ENCODE assay signal across 29 cellular contexts in the genomic region with DNA sequence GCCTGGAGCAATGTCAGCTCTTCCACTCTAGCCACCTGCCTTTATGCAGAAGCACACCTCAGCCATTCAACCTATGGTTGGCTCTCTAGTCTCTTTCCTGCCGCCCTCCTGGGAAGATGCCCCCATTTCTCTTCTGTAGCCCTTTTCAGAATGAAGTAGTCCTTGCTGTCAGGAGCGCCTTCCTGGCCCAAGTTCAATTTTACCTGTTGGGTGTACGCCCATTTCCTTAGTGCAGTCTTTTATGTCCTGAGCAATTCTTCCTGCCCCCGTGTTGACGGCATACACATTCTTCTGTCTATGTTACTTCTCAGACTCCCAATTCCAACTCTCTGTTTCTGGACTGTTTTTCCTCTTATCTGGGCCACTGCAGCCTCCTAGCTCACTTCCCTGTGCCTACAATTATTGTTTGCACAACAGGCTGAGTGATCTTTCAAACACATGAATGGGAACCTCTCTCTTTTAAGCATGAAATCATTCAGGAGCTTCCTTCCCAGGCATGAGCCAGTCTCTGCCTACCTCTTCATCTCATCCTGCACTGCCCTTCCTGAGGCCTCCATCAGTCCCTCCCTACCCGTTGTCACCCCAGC.
A peak's percentile ranks its signal among the peaks of the same experiment; 100 is the strongest.
DNase-seq lines count a peak whose midpoint lies in the region; ATAC-seq and TF ChIP-seq lines count a peak whose summit lies in the region.
"Had no signal": no experiment of that assay in that cellular context is flagged by ENCODE, and none has a peak within 500 bp of the region (broad histone marks: within the 10 kb centered on the region; RNA-seq: fewer than 3 reads in every experiment).

No MANE protein-coding gene starts in this region.

- H3K4me1 Mint-ChIP-seq in activated CD4-positive, alpha-beta T cell treated with anti-CD3 and anti-CD28 coated beads, Interleukin-2, amount 10 ng/mL, durations not matched to agents 24 days and 14 days = peaks cover 7% of the 10 kb centered on the region
- H3K4me1 Mint-ChIP-seq in T-cell = peaks cover 15 to 30% (median 15%) of the 10 kb centered on the region in 3 donors

- TF ChIP-seq POLR2A in transverse colon (IDR thresholded peaks at IDR 0.05) (no peak), thyroid gland (IDR thresholded peaks at IDR 0.05) (no peak)

- peaks cover 4% of the 10 kb centered on the region for H3K27me3 Mint-ChIP-seq in activated CD4-positive, alpha-beta T cell treated with anti-CD3 and anti-CD28 coated beads, Interleukin-2, amount 10 ng/mL, durations not matched to agents 24 days and 14 days
- no peaks in the 10 kb centered on the region for H3K27me3 Mint-ChIP-seq in T-cell

- H3K4me1 ChIP-seq in transverse colon (peaks cover 0 to 8% (median 3%) of the 10 kb centered on the region in 4 donors), thyroid gland (no peaks in the 10 kb centered on the region)
- H3K4me1 ChIP-seq: SJSA1, tibial nerve had no signal

- no peak overlapping the region for H3K4me3 Mint-ChIP-seq in activated CD4-positive, alpha-beta T cell treated with anti-CD3 and anti-CD28 coated beads, Interleukin-2, amount 10 ng/mL, durations not matched to agents 24 days and 14 days
- H3K4me3 Mint-ChIP-seq in T-cell = peak overlapping the region in 1 of 3 donors; percentile 50
- H3K4me3 Mint-ChIP-seq: activated naive CD8-positive, alpha-beta T cell treated with anti-CD3 and anti-CD28 coated beads, Interleukin-2, amount 10 ng/mL, durations not matched to agents 7 days and 5 days; effector memory CD8-positive, alpha-beta T cell had no signal

- H3K9me3 ChIP-seq in transverse colon (no peaks in the 10 kb centered on the region), thyroid gland (no peaks in the 10 kb centered on the region)
- H3K9me3 ChIP-seq: neutrophil, prostate gland, SJSA1, tibial nerve had no signal

- no peaks in the 10 kb centered on the region for H3K36me3 Mint-ChIP-seq in activated CD4-positive, alpha-beta T cell treated with anti-CD3 and anti-CD28 coated beads, Interleukin-2, amount 10 ng/mL, durations not matched to agents 24 days and 14 days (ENCODE audit: low read depth)
- H3K36me3 Mint-ChIP-seq in T-cell = no peaks in the 10 kb centered on the region
- H3K36me3 Mint-ChIP-seq: activated naive CD8-positive, alpha-beta T cell treated with anti-CD3 and anti-CD28 coated beads, Interleukin-2, amount 10 ng/mL, durations not matched to agents 7 days and 5 days; CD4-positive, alpha-beta memory T cell had no signal

- H3K27ac Mint-ChIP-seq in activated CD4-positive, alpha-beta T cell treated with anti-CD3 and anti-CD28 coated beads, Interleukin-2, amount 10 ng/mL, durations not matched to agents 24 days and 14 days = no peak overlapping the region
- H3K27ac Mint-ChIP-seq in T-cell = peak overlapping the region in 1 of 2 donors; percentile 41
- H3K27ac Mint-ChIP-seq: activated naive CD8-positive, alpha-beta T cell treated with anti-CD3 and anti-CD28 coated beads, Interleukin-2, amount 10 ng/mL, durations not matched to agents 7 days and 5 days; effector memory CD8-positive, alpha-beta T cell had no signal

- no peak for TF ChIP-seq EP300 in transverse colon (IDR thresholded peaks at IDR 0.05; ENCODE audit: low read depth)

- in situ Hi-C loops in transverse colon (cut with MboI; ENCODE audit: low pct_ligation_motif_present in 1 of 4, low pct_unique_long_range_greater_than_20kb in 1 of 4, low sequenced_read_pairs in 3 of 4) = no loop called here

- H3K27ac ChIP-seq in transverse colon (peak overlapping the region in 1 of 4 donors; percentile 36), thyroid gland (no peak overlapping the region)
- H3K27ac ChIP-seq: neutrophil, prostate gland, SJSA1, tibial nerve had no signal

- no peak overlapping the region for H3K4me3 ChIP-seq in epithelial cell of esophagus (ENCODE audit: low read length)
- H3K4me3 ChIP-seq in transverse colon = no peak overlapping the region
- no peak overlapping the region for H3K4me3 ChIP-seq in thyroid gland (replicated peaks in 1 of 3)
- H3K4me3 ChIP-seq: prostate gland, SJSA1, tibial nerve had no signal

- DNase-seq in activated CD4-positive, alpha-beta T cell treated with anti-CD3 and anti-CD28 coated beads, Interleukin-2, amount 10 ng/mL, durations not matched to agents 24 days and 14 days = peak; percentile 51
- DNase-seq in activated CD4-positive, alpha-beta T cell treated with anti-CD3 and anti-CD28 coated beads, Interleukin-2, amount 50 U/mL, for 48 hours = no peak
- DNase-seq in T-cell = peak in 16 of 34 experiments; percentile 1 to 31 (median 7)
- peak; percentile 22 for DNase-seq in epithelial cell of esophagus (ENCODE audit: low read depth)
- DNase-seq in transverse colon = peak; percentile 56
- no peak for DNase-seq in T-helper 2 cell
- DNase-seq in thyroid gland = no peak
- DNase-seq in dedifferentiated amniotic fluid mesenchymal stem cell (ENCODE audit: extremely low spot score) = no peak
- DNase-seq: activated effector memory CD4-positive, alpha-beta T cell treated with anti-CD3 and anti-CD28 coated beads, Interleukin-2, amount 50 U/mL, for 16 hours; activated naive CD8-positive, alpha-beta T cell treated with anti-CD3 and anti-CD28 coated beads, Interleukin-2, amount 10 ng/mL, durations not matched to agents 7 days and 5 days; activated T-cell treated with anti-CD3 and anti-CD28 coated beads for 4 hours; aorta; cortex of kidney; effector memory CD8-positive, alpha-beta T cell; glutamatergic neuron; left ventricle myocardium superior; mesendoderm; NCI-H1048; NCI-H1694; NCI-H526 treated with DMSO at 0.1 percent for 48 hours; stimulated activated CD4-positive, alpha-beta T cell treated with anti-CD3 and anti-CD28 coated beads, Interleukin-12 subunit alpha, Interleukin-12 subunit beta, amount 100 ng/mL, for 4 hours; stimulated activated CD4-positive, alpha-beta T cell treated with anti-CD3 and anti-CD28 coated beads, Interleukin-2, amount 100 ng/mL, for 48 hours; T-helper 1 cell had no signal

- 24 to 61% methylated on average over 5 to 6 of the region's 6 CpGs for WGBS in transverse colon (ENCODE audit: low coverage in 1 of 2), 2 donors
- WGBS in thyroid gland, 2 donors = 84 to 85% methylated on average over 6 of the region's 6 CpGs

- no peaks in the 10 kb centered on the region for H3K9me3 Mint-ChIP-seq in activated CD4-positive, alpha-beta T cell treated with anti-CD3 and anti-CD28 coated beads, Interleukin-2, amount 10 ng/mL, durations not matched to agents 24 days and 14 days
- no peaks in the 10 kb centered on the region for H3K9me3 Mint-ChIP-seq in T-cell
- H3K9me3 Mint-ChIP-seq: effector memory CD8-positive, alpha-beta T cell had no signal

- CTCF ChIA-PET in T-cell (lab: Charles Lee) = no interaction called here

- H3K27me3 ChIP-seq in transverse colon = no peaks in the 10 kb centered on the region
- H3K27me3 ChIP-seq in thyroid gland = no peaks in the 10 kb centered on the region
- H3K27me3 ChIP-seq: neutrophil, SJSA1, tibial nerve had no signal

- intact Hi-C loops in activated CD4-positive, alpha-beta T cell treated with anti-CD3 and anti-CD28 coated beads, Interleukin-2, amount 10 ng/mL, durations not matched to agents 24 days and 14 days (cut with micrococcal nuclease) = no loop called here
- intact Hi-C loops in transverse colon (cut with DNase I; ENCODE audit: low total_unique reads) = no loop called here
- intact Hi-C loops in thyroid gland (cut with DNase I) = no loop called here

- ATAC-seq in T-cell (replicated peaks in 1 of 4) = peak; percentile 55 to 86 (median 76)
- ATAC-seq: effector memory CD8-positive, alpha-beta T cell; left ventricle myocardium superior; sciatic nerve had no signal

- no peaks in the 10 kb centered on the region for H3K36me3 ChIP-seq in transverse colon
- H3K36me3 ChIP-seq in thyroid gland = no peaks in the 10 kb centered on the region
- H3K36me3 ChIP-seq: neutrophil, prostate gland, SJSA1, tibial nerve had no signal

- TF ChIP-seq CTCF in epithelial cell of esophagus (IDR thresholded peaks at IDR 0.05; ENCODE audit: insufficient read depth, low read depth, low read length, missing control alignments) = no peak
- TF ChIP-seq CTCF in transverse colon (IDR thresholded peaks at IDR 0.05) = no peak
- TF ChIP-seq CTCF in thyroid gland (IDR thresholded peaks at IDR 0.05) = no peak

- POLR2A ChIA-PET in T-cell (lab: Charles Lee) = no interaction called here

Comparison
In these comparisons a context has a peak if more than half of its experiments do, and no peak if none do; other contexts are left out.
1. DNase-seq: peak in activated CD4-positive, alpha-beta T cell treated with anti-CD3 and anti-CD28 coated beads, Interleukin-2, amount 10 ng/mL, durations not matched to agents 24 days and 14 days (single experiment), epithelial cell of esophagus (single experiment) and transverse colon (single experiment); none in activated CD4-positive, alpha-beta T cell treated with anti-CD3 and anti-CD28 coated beads, Interleukin-2, amount 50 U/mL, for 48 hours (0 of 2), T-helper 2 cell (0 of 5), thyroid gland (0 of 2) and dedifferentiated amniotic fluid mesenchymal stem cell (single experiment).